In genomic region chr13:113490496-113491417, GRCh38 we compare ENCODE assay signal across 1 cellular context.
TF ChIP-seq lines count a peak whose summit lies in the region.

Gene DCUN1D2 (minus strand): TSS chr13:113490711. CDS start chr13:113490669, 42 bp downstream.

TF ChIP-seq in K562, 482 proteins besides CTCF, POLR2A, EP300 and RAD21 (continued from another document and continues in another):
- TF ChIP-seq MNT (conservative IDR thresholded peaks at IDR 0.05) (peak in 1 of 2 experiments; percentile 38; a peak in 1 of 4 replicates), ZNF347 (CRISPR knock-in tag; IDR thresholded peaks at IDR 0.05; ENCODE audit: low read depth) (no peak), NEUROD1 (IDR thresholded peaks at IDR 0.05; ENCODE audit: borderline replicate concordance, low read depth, low read length, partially characterized antibody) (peak; percentile 39), E4F1 (CRISPR knock-in tag; IDR thresholded peaks at IDR 0.05; ENCODE audit: borderline replicate concordance) (no peak), HNRNPH1 (optimal IDR thresholded peaks at IDR 0.05; ENCODE audit: low read depth, low read length) (no peak), ZBTB40 (IDR thresholded peaks at IDR 0.05) (0 out of 2 replicates have a peak, but pooled peaks have one; percentile 25), ZBTB40 (CRISPR knock-in tag; IDR thresholded peaks at IDR 0.05) (no peak), HCFC1 (IDR thresholded peaks at IDR 0.05; ENCODE audit: low read depth, low read length) (peak; percentile 78), GTF2A2 (tag; IDR thresholded peaks at IDR 0.05) (no peak), ELF4 (CRISPR knock-in tag; IDR thresholded peaks at IDR 0.05) (no peak), L3MBTL2 (IDR thresholded peaks at IDR 0.05) (peak; percentile 74), ZNF512 (tag; IDR thresholded peaks at IDR 0.05) (peak; percentile 46; the same call in 1 of the 2 replicates), RBM25 (IDR thresholded peaks at IDR 0.05; ENCODE audit: low read depth, low read length, severe bottlenecking) (peak; percentile 77), HDAC1 (IDR thresholded peaks at IDR 0.05) (peak in 1 of 2 experiments; percentile 61; a peak in 1 of 4 replicates)
- TF ChIP-seq, protein P1, sequence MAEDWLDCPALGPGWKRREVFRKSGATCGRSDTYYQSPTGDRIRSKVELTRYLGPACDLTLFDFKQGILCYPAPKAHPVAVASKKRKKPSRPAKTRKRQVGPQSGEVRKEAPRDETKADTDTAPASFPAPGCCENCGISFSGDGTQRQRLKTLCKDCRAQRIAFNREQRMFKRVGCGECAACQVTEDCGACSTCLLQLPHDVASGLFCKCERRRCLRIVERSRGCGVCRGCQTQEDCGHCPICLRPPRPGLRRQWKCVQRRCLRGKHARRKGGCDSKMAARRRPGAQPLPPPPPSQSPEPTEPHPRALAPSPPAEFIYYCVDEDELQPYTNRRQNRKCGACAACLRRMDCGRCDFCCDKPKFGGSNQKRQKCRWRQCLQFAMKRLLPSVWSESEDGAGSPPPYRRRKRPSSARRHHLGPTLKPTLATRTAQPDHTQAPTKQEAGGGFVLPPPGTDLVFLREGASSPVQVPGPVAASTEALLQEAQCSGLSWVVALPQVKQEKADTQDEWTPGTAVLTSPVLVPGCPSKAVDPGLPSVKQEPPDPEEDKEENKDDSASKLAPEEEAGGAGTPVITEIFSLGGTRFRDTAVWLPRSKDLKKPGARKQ (CRISPR knock-in tag; IDR thresholded peaks at IDR 0.05): no peak
- TF ChIP-seq, protein P2, sequence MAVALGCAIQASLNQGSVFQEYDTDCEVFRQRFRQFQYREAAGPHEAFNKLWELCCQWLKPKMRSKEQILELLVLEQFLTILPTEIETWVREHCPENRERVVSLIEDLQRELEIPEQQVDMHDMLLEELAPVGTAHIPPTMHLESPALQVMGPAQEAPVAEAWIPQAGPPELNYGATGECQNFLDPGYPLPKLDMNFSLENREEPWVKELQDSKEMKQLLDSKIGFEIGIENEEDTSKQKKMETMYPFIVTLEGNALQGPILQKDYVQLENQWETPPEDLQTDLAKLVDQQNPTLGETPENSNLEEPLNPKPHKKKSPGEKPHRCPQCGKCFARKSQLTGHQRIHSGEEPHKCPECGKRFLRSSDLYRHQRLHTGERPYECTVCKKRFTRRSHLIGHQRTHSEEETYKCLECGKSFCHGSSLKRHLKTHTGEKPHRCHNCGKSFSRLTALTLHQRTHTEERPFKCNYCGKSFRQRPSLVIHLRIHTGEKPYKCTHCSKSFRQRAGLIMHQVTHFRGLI (CRISPR knock-in tag; IDR thresholded peaks at IDR 0.05): no peak
- TF ChIP-seq, protein P3, sequence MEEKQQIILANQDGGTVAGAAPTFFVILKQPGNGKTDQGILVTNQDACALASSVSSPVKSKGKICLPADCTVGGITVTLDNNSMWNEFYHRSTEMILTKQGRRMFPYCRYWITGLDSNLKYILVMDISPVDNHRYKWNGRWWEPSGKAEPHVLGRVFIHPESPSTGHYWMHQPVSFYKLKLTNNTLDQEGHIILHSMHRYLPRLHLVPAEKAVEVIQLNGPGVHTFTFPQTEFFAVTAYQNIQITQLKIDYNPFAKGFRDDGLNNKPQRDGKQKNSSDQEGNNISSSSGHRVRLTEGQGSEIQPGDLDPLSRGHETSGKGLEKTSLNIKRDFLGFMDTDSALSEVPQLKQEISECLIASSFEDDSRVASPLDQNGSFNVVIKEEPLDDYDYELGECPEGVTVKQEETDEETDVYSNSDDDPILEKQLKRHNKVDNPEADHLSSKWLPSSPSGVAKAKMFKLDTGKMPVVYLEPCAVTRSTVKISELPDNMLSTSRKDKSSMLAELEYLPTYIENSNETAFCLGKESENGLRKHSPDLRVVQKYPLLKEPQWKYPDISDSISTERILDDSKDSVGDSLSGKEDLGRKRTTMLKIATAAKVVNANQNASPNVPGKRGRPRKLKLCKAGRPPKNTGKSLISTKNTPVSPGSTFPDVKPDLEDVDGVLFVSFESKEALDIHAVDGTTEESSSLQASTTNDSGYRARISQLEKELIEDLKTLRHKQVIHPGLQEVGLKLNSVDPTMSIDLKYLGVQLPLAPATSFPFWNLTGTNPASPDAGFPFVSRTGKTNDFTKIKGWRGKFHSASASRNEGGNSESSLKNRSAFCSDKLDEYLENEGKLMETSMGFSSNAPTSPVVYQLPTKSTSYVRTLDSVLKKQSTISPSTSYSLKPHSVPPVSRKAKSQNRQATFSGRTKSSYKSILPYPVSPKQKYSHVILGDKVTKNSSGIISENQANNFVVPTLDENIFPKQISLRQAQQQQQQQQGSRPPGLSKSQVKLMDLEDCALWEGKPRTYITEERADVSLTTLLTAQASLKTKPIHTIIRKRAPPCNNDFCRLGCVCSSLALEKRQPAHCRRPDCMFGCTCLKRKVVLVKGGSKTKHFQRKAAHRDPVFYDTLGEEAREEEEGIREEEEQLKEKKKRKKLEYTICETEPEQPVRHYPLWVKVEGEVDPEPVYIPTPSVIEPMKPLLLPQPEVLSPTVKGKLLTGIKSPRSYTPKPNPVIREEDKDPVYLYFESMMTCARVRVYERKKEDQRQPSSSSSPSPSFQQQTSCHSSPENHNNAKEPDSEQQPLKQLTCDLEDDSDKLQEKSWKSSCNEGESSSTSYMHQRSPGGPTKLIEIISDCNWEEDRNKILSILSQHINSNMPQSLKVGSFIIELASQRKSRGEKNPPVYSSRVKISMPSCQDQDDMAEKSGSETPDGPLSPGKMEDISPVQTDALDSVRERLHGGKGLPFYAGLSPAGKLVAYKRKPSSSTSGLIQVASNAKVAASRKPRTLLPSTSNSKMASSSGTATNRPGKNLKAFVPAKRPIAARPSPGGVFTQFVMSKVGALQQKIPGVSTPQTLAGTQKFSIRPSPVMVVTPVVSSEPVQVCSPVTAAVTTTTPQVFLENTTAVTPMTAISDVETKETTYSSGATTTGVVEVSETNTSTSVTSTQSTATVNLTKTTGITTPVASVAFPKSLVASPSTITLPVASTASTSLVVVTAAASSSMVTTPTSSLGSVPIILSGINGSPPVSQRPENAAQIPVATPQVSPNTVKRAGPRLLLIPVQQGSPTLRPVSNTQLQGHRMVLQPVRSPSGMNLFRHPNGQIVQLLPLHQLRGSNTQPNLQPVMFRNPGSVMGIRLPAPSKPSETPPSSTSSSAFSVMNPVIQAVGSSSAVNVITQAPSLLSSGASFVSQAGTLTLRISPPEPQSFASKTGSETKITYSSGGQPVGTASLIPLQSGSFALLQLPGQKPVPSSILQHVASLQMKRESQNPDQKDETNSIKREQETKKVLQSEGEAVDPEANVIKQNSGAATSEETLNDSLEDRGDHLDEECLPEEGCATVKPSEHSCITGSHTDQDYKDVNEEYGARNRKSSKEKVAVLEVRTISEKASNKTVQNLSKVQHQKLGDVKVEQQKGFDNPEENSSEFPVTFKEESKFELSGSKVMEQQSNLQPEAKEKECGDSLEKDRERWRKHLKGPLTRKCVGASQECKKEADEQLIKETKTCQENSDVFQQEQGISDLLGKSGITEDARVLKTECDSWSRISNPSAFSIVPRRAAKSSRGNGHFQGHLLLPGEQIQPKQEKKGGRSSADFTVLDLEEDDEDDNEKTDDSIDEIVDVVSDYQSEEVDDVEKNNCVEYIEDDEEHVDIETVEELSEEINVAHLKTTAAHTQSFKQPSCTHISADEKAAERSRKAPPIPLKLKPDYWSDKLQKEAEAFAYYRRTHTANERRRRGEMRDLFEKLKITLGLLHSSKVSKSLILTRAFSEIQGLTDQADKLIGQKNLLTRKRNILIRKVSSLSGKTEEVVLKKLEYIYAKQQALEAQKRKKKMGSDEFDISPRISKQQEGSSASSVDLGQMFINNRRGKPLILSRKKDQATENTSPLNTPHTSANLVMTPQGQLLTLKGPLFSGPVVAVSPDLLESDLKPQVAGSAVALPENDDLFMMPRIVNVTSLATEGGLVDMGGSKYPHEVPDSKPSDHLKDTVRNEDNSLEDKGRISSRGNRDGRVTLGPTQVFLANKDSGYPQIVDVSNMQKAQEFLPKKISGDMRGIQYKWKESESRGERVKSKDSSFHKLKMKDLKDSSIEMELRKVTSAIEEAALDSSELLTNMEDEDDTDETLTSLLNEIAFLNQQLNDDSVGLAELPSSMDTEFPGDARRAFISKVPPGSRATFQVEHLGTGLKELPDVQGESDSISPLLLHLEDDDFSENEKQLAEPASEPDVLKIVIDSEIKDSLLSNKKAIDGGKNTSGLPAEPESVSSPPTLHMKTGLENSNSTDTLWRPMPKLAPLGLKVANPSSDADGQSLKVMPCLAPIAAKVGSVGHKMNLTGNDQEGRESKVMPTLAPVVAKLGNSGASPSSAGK (IDR thresholded peaks at IDR 0.05): no peak
